8 cellular contexts compared by ENCODE assay signal in the genomic region with DNA sequence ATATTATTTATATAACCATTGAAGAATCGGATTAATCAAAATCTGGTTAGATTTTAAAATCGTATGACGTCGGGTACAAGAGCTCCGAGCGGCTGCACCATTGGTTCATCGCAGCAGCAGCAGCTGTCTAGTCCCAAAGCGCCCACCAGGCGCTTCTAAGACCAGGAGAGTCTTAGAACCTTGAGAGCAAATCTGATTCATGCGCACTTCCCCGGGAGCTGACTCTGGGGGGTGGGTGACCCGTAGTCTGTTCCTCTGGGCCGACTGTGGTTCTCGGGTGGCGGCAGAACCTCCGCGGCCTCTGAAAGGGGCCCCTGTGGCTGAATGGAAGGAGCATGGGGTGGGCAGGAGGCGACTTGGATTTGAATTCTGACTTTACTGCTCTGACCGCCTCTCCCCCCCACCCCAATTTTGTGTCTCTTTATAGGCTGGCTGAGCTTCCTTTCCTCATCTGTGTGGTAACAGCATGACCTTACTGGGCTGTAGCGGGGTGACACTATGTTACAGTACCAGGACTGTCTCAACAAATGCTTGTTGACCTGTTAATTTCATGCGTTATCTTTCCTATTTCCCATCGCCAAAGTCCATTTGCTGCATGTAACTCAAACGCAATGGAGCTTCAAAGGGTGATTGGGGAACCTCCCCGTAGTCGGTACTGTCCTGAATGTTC.
DNase-seq lines count a peak whose midpoint lies in the region; ATAC-seq and TF ChIP-seq lines count a peak whose summit lies in the region.

No MANE protein-coding gene starts in this region.

- peak overlapping the region in 1 of 11 experiments; percentile 33; a peak in 1 of 22 replicates for H3K9ac ChIP-seq in BLaER1 treated with 17β-estradiol and CSF1 and Interleukin-3, amounts not matched to agents 10 nM and 100 nM
- no peak overlapping the region for H3K9ac ChIP-seq in HUES6 (ENCODE audit: low read length)
- H3K9ac ChIP-seq in mucosa of rectum (ENCODE audit: low read depth in 1 of 2, low read length in 2 of 2): peak overlapping the region in 1 of 2 donors; percentile 60

- TF ChIP-seq CTCF in brain microvascular endothelial cell (IDR thresholded peaks at IDR 0.05; ENCODE audit: low read depth, low read length, missing control alignments): peak; percentile 71

- H3K4me1 ChIP-seq in BLaER1 treated with 17β-estradiol and CSF1 and Interleukin-3, amounts not matched to agents 10 nM and 100 nM: peaks cover 32 to 52% (median 36%) of the 10 kb centered on the region in 10 experiments
- H3K4me1 ChIP-seq in HUES6 (ENCODE audit: control insufficient read depth, insufficient read depth, low read length) (peaks cover 19% of the 10 kb centered on the region), mucosa of rectum (ENCODE audit: control insufficient read depth in 2 of 2, insufficient read depth in 2 of 2, low read length in 2 of 2) (peaks cover 10 to 20% of the 10 kb centered on the region in 2 donors)

- in situ Hi-C loops in brain microvascular endothelial cell (cut with HindIII; ENCODE audit: low pct_ligation_motif_present, low sequenced_read_pairs): no loop called here

- peak overlapping the region; percentile 84 to 98 (median 91) for H3K4me2 ChIP-seq in BLaER1 treated with 17β-estradiol and CSF1 and Interleukin-3, amounts not matched to agents 10 nM and 100 nM

- H3K27ac ChIP-seq in BLaER1 treated with 17β-estradiol and CSF1 and Interleukin-3, amounts not matched to agents 10 nM and 100 nM: no peak overlapping the region
- H3K27ac ChIP-seq in HUES6 (ENCODE audit: low read depth, low read length) (no peak overlapping the region), brain microvascular endothelial cell (no peak overlapping the region), mucosa of rectum (ENCODE audit: low read depth in 2 of 2, low read length in 2 of 2) (peak overlapping the region; percentile 59 to 68)

- H3K27me3 ChIP-seq in BLaER1 treated with 17β-estradiol and CSF1 and Interleukin-3, amounts not matched to agents 10 nM and 100 nM: peaks cover 71 to 78% (median 76%) of the 10 kb centered on the region in 11 experiments
- H3K27me3 ChIP-seq in HUES6 (ENCODE audit: control insufficient read depth, insufficient read depth, low read length) (peaks cover 78% of the 10 kb centered on the region), brain microvascular endothelial cell (replicated peaks) (peaks cover 17% of the 10 kb centered on the region), mucosa of rectum (ENCODE audit: control insufficient read depth in 2 of 2, insufficient read depth in 2 of 2, low read length in 2 of 2) (no peaks in the 10 kb centered on the region)

- H3K36me3 ChIP-seq in BLaER1 treated with 17β-estradiol and CSF1 and Interleukin-3, amounts not matched to agents 10 nM and 100 nM: no peaks in the 10 kb centered on the region
- H3K36me3 ChIP-seq in HUES6 (ENCODE audit: control insufficient read depth, insufficient read depth, low read length) (no peaks in the 10 kb centered on the region), brain microvascular endothelial cell (replicated peaks) (no peaks in the 10 kb centered on the region), mucosa of rectum (ENCODE audit: control insufficient read depth in 2 of 2, insufficient read depth in 2 of 2, low read length in 2 of 2) (no peaks in the 10 kb centered on the region)

- H4K20me1 ChIP-seq in BLaER1 treated with 17β-estradiol and CSF1 and Interleukin-3, amounts not matched to agents 10 nM and 100 nM: peaks cover 0 to 42% (median 19%) of the 10 kb centered on the region in 11 experiments; a peak in 16 of 22 replicates

- no peak for ATAC-seq in GM21367 (IDR thresholded peaks at IDR 0.05; ENCODE audit: unreplicated experiment)

- DNase-seq in brain microvascular endothelial cell (peak; percentile 29), COLO829 (ENCODE audit: low spot score) (no peak), NCI-H526 (lab: John Stamatoyannopoulos, UW) (no peak), NCI-H146 treated with DMSO at 0.1 percent for 48 hours (lab: John Stamatoyannopoulos, UW; ENCODE audit: unreplicated experiment) (no peak)

- peaks cover 0 to 14% (median 8%) of the 10 kb centered on the region in 11 experiments; a peak in 12 of 22 replicates for H3K9me3 ChIP-seq in BLaER1 treated with 17β-estradiol and CSF1 and Interleukin-3, amounts not matched to agents 10 nM and 100 nM (replicated peaks in 1 of 11)
- no peaks in the 10 kb centered on the region for H3K9me3 ChIP-seq in HUES6 (ENCODE audit: control insufficient read depth, insufficient read depth, low read depth, low read length)
- no peaks in the 10 kb centered on the region for H3K9me3 ChIP-seq in mucosa of rectum (ENCODE audit: control insufficient read depth in 2 of 2, low read length in 2 of 2)

- peak overlapping the region; percentile 47 to 71 (median 59); a peak in 17 of 20 replicates for H3K4me3 ChIP-seq in BLaER1 treated with 17β-estradiol and CSF1 and Interleukin-3, amounts not matched to agents 10 nM and 100 nM
- H3K4me3 ChIP-seq in HUES6 (ENCODE audit: low read depth, low read length): peak overlapping the region; percentile 66
- H3K4me3 ChIP-seq in brain microvascular endothelial cell (ENCODE audit: low read depth, low read length): peak overlapping the region; percentile 63
- peak overlapping the region; percentile 80 to 92 for H3K4me3 ChIP-seq in mucosa of rectum (ENCODE audit: low read length in 2 of 2)

Comparison
In these comparisons a context has a peak if more than half of its experiments do, and no peak if none do; other contexts are left out.
1. H3K27ac ChIP-seq: peak in mucosa of rectum (2 of 2); none in BLaER1 treated with 17β-estradiol and CSF1 and Interleukin-3, amounts not matched to agents 10 nM and 100 nM (0 of 11), HUES6 (single experiment) and brain microvascular endothelial cell (single experiment).
2. Peak in every context shown above with its lines, with median percentiles within 50 percentile points of each other: H3K4me3 ChIP-seq.